10 cellular contexts compared by ENCODE assay signal in genomic region chr17:1998426-1998784, GRCh38. TPM values are rescaled to one million over a fixed set of nuclear protein-coding genes. Genes with fewer than 3 reads are reported as not detected.
DNase-seq lines count a peak whose midpoint lies in the region; ATAC-seq, FAIRE-seq and TF ChIP-seq lines count a peak whose summit lies in the region.
"Had no signal": no experiment of that assay in that cellular context is flagged by ENCODE, and none has a peak within 500 bp of the region (broad histone marks: within the 10 kb centered on the region; RNA-seq: fewer than 3 reads in every experiment).

No MANE protein-coding gene starts in this region.

- TF ChIP-seq CTCF in HEK293 (tag by site-specific recombination; IDR thresholded peaks at IDR 0.05) (no peak), astrocyte (IDR thresholded peaks at IDR 0.05; ENCODE audit: insufficient read depth, low read depth, low read length) (no peak)

- 1 to 4% (median 2%) methylated on average over 19 to 48 of the region's 48 CpGs for WGBS in small intestine, 3 donors

- H3K27ac ChIP-seq in HEK293 (ENCODE audit: extremely low read depth, low read depth, low read length) = no peak overlapping the region
- no peak overlapping the region for H3K27ac ChIP-seq in astrocyte (ENCODE audit: low read depth, low read length)
- peak overlapping the region; percentile 8 to 59 for H3K27ac ChIP-seq in small intestine (ENCODE audit: low read depth in 1 of 2, low read length in 1 of 2)
- H3K27ac ChIP-seq: epithelial cell of prostate, neutrophil had no signal

- CTCF ChIA-PET in HEK293 (lab: Yijun Ruan, JAX) = interaction anchor here (1.4 kb wide), 1 partner anchor 27 kb away, joined by 4 read pairs; no protein-coding TSS in a partner anchor

- FAIRE-seq in astrocyte (lab: Jason Lieb, UNC) = no peak
- FAIRE-seq in small intestine (lab: Jason Lieb, UNC) = no peak

- peak overlapping the region; percentile 63 for H2AFZ ChIP-seq in astrocyte (ENCODE audit: low read depth, low read length)

- peaks cover 15% of the 10 kb centered on the region for H3K4me1 Mint-ChIP-seq in astrocyte (ENCODE audit: low read depth, unreplicated experiment)

- H3K9ac ChIP-seq in astrocyte (ENCODE audit: low read length) = no peak overlapping the region

- H3K36me3 ChIP-seq in HEK293 (ENCODE audit: control insufficient read depth in 2 of 2, insufficient read depth in 1 of 2, low read length in 2 of 2) (no peaks in the 10 kb centered on the region), astrocyte (ENCODE audit: insufficient read depth, low read length) (no peaks in the 10 kb centered on the region), small intestine (ENCODE audit: control insufficient read depth in 2 of 2, insufficient read depth in 2 of 2, low read length in 2 of 2) (no peaks in the 10 kb centered on the region)
- H3K36me3 ChIP-seq: neutrophil had no signal

- H4K20me1 ChIP-seq in astrocyte (ENCODE audit: insufficient read depth, low read length) = no peaks in the 10 kb centered on the region

- peaks cover 16% of the 10 kb centered on the region for H3K27me3 Mint-ChIP-seq in astrocyte (ENCODE audit: low read depth, unreplicated experiment)

- no peak overlapping the region for H3K4me3 Mint-ChIP-seq in astrocyte (ENCODE audit: unreplicated experiment)

- no peaks in the 10 kb centered on the region for H3K79me2 ChIP-seq in astrocyte (ENCODE audit: insufficient read depth, low read length)

- no peak overlapping the region for H3K4me3 ChIP-seq in HEK293 (ENCODE audit: low read depth, low read length)
- peak overlapping the region; percentile 23 for H3K4me3 ChIP-seq in astrocyte (ENCODE audit: insufficient read depth, low read depth, low read length)
- peak overlapping the region; percentile 57 for H3K4me3 ChIP-seq in iPS-18c (ENCODE audit: insufficient read depth, low read depth, low read length)
- H3K4me3 ChIP-seq in small intestine (ENCODE audit: low read depth in 1 of 2, low read length in 2 of 2) = peak overlapping the region; percentile 14 to 65

- POLR2A ChIA-PET in HEK293 (lab: Yijun Ruan, JAX) = no interaction called here

- H3K4me2 ChIP-seq in astrocyte (ENCODE audit: low read length) = peak overlapping the region; percentile 75

- H3K27me3 ChIP-seq in astrocyte (ENCODE audit: insufficient read depth, low read length) (no peaks in the 10 kb centered on the region), small intestine (ENCODE audit: control insufficient read depth in 2 of 2, insufficient read depth in 2 of 2, low read length in 2 of 2) (peaks cover 0 to 2% of the 10 kb centered on the region in 2 donors)

- no peaks in the 10 kb centered on the region for H3K9me3 ChIP-seq in HEK293 (ENCODE audit: control insufficient read depth, insufficient read depth, low read depth, low read length)
- H3K9me3 ChIP-seq in astrocyte (ENCODE audit: insufficient read depth, low read depth, low read length) = no peaks in the 10 kb centered on the region
- no peaks in the 10 kb centered on the region for H3K9me3 ChIP-seq in iPS-18c (ENCODE audit: control insufficient read depth, insufficient read depth, low read length)
- no peaks in the 10 kb centered on the region for H3K9me3 ChIP-seq in small intestine (ENCODE audit: control insufficient read depth, low read depth)
- H3K9me3 ChIP-seq: neutrophil had no signal

- H3K4me1 ChIP-seq in HEK293 (ENCODE audit: control insufficient read depth, insufficient read depth, low read length) (peaks cover 15% of the 10 kb centered on the region), astrocyte (ENCODE audit: insufficient read depth, low read length) (peaks cover 9% of the 10 kb centered on the region), small intestine (ENCODE audit: control insufficient read depth in 2 of 2, insufficient read depth in 1 of 2, low read depth in 1 of 2, low read length in 1 of 2) (no peaks in the 10 kb centered on the region)

- H3K27ac Mint-ChIP-seq in astrocyte (ENCODE audit: unreplicated experiment) = no peak overlapping the region

- no peak for DNase-seq in astrocyte (ENCODE audit: low read depth)
- peak; percentile 40 for DNase-seq in small intestine
- no peak for DNase-seq in NCI-H226
- no peak for DNase-seq in NK-92 treated with Interleukin-12 subunit alpha and Interleukin-12 subunit beta, amount 100 ng/mL, for 24 hours (lab: John Stamatoyannopoulos, UW)
- DNase-seq: activated T-cell treated with anti-CD3 and anti-CD28 coated beads for 4 hours had no signal

- no peak for ATAC-seq in HG03460 (IDR thresholded peaks at IDR 0.05; ENCODE audit: unreplicated experiment)

- H3K9me3 Mint-ChIP-seq in astrocyte (ENCODE audit: unreplicated experiment) = peaks cover 5% of the 10 kb centered on the region

- H3K36me3 Mint-ChIP-seq in astrocyte (ENCODE audit: low read depth, unreplicated experiment) = no peaks in the 10 kb centered on the region

TF ChIP-seq in HEK293, 187 proteins besides CTCF, POLR2A, EP300 and RAD21:
- TF ChIP-seq, protein P1, sequence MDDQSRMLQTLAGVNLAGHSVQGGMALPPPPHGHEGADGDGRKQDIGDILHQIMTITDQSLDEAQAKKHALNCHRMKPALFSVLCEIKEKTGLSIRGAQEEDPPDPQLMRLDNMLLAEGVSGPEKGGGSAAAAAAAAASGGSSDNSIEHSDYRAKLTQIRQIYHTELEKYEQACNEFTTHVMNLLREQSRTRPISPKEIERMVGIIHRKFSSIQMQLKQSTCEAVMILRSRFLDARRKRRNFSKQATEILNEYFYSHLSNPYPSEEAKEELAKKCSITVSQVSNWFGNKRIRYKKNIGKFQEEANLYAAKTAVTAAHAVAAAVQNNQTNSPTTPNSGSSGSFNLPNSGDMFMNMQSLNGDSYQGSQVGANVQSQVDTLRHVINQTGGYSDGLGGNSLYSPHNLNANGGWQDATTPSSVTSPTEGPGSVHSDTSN (CRISPR knock-in tag; IDR thresholded peaks at IDR 0.05) = 0 out of 2 replicates have a peak, but pooled peaks have one; percentile 10
- no peak for TF ChIP-seq ZFP37 (tag by site-specific recombination; IDR thresholded peaks at IDR 0.05)
- TF ChIP-seq YY1 (tag by site-specific recombination; IDR thresholded peaks at IDR 0.05) = no peak
- no peak for TF ChIP-seq ZNF529 (tag by site-specific recombination; IDR thresholded peaks at IDR 0.05; ENCODE audit: insufficient replicate concordance)

RNA-seq across cellular contexts. Expression of gene RTN4RL1, which starts 26.7 kb away (rescaled TPM):
- 0.65 and 0.77 TPM in 2 replicates for total RNA-seq in astrocyte
- polyA plus RNA-seq in small intestine = 1 to 10 TPM in 1 of 3 donors, not detected in 2; 1.0 TPM

RNA-seq across cellular contexts. Expression of gene DPH1, which starts 31.5 kb away (rescaled TPM):
- total RNA-seq in astrocyte = 25.8 and 26.7 TPM in 2 replicates
- 10 to 100 TPM; 11.6 to 19.2 (median 12.5) TPM for polyA plus RNA-seq in small intestine

RNA-seq across cellular contexts. Expression of gene OVCA2, which starts 43.4 kb away (rescaled TPM):
- 32.8 and 36.8 TPM in 2 replicates for total RNA-seq in astrocyte
- polyA plus RNA-seq in small intestine = 10 to 100 TPM; 65.9 to 90.5 (median 80.1) TPM

RNA-seq across cellular contexts. Expression of gene HIC1, which starts 56.5 kb away (rescaled TPM):
- total RNA-seq in astrocyte = 9.0 and 14.5 TPM in 2 replicates
- 1 to 10 TPM in 2 of 3 donors, under 1 TPM in 1; 0.89 to 6.9 (median 6.2) TPM for polyA plus RNA-seq in small intestine

Comparison
In these comparisons a context has a peak if more than half of its experiments do, and no peak if none do; other contexts are left out.
1. H3K27ac ChIP-seq: peak in small intestine (2 of 2); none in HEK293 (single experiment) and astrocyte (single experiment).